ENCODE assay signal across 9 cellular contexts in genomic region chr2:33412920-33413319, GRCh38.
DNase-seq lines count a peak whose midpoint lies in the region; ATAC-seq, FAIRE-seq and TF ChIP-seq lines count a peak whose summit lies in the region.
"Had no signal": no experiment of that assay in that cellular context is flagged by ENCODE, and none has a peak within 500 bp of the region (broad histone marks: within the 10 kb centered on the region; RNA-seq: fewer than 3 reads in every experiment).

No MANE protein-coding gene starts in this region.

- 18% methylated on average over 1 of the region's 1 CpG for WGBS in A549 (ENCODE audit: missing lambda C conversion rate)

- POLR2A ChIA-PET in A549 (lab: Yijun Ruan, JAX): no interaction called here

- peak; percentile 79 to 83 for TF ChIP-seq RAD21 in A549 (conservative IDR thresholded peaks at IDR 0.05 in 1 of 2, IDR thresholded peaks at IDR 0.05 in 1 of 2)

- TF ChIP-seq POLR2A in A549 (IDR thresholded peaks at IDR 0.05; ENCODE audit: low read length): no peak

- peak overlapping the region; percentile 79 to 82 for H3K27ac ChIP-seq in A549

- ATAC-seq in A549 (peak; percentile 54 to 56; a peak in 4 of 6 replicates), left ventricle myocardium superior (peak; percentile 51), GM19467 (IDR thresholded peaks at IDR 0.05; ENCODE audit: unreplicated experiment) (no peak), HG03095 (IDR thresholded peaks at IDR 0.05; ENCODE audit: unreplicated experiment) (no peak), HG02588 (IDR thresholded peaks at IDR 0.05; ENCODE audit: unreplicated experiment) (no peak)

- intact Hi-C loops in left ventricle myocardium superior (cut with micrococcal nuclease): no loop called here

- H3K4me1 ChIP-seq in A549: peaks cover 21% of the 10 kb centered on the region

- CTCF ChIA-PET in A549 (lab: Yijun Ruan, JAX): interaction anchor here (0.6 to 2.7 kb wide), 18 partner anchors 11 to 671 kb away, joined by 3 to 20 read pairs (median 4); partner anchors contain the start of gene RASGRP3

- FAIRE-seq in A549 (lab: Jason Lieb, UNC): peak; percentile 67

- H3K4me2 ChIP-seq in A549: peak overlapping the region; percentile 79

- TF ChIP-seq CTCF in A549 (IDR thresholded peaks at IDR 0.05) (peak; percentile 75), GM20000 (IDR thresholded peaks at IDR 0.05; ENCODE audit: extremely low read depth, missing control alignments) (no peak)

- DNase-seq in A549 (ENCODE audit: low read depth in 1 of 2, low spot score in 1 of 2) (peak; percentile 55 to 85), GM20000 (ENCODE audit: low spot score) (peak; percentile 22), SW480 (ENCODE audit: low spot score) (peak; percentile 32), left ventricle myocardium superior (no peak), NCI-H2107 treated with DMSO at 0.1 percent for 48 hours (lab: John Stamatoyannopoulos, UW; ENCODE audit: unreplicated experiment) (no peak)
- DNase-seq: NCI-H510A treated with DMSO at 0.1 percent for 48 hours had no signal

- H3K9me3 ChIP-seq in A549: peaks cover 8% of the 10 kb centered on the region

- H3K4me3 ChIP-seq in A549: no peak overlapping the region

- TF ChIP-seq EP300 in A549 (IDR thresholded peaks at IDR 0.05): no peak

TF ChIP-seq in A549, 52 proteins besides CTCF, POLR2A, EP300 and RAD21:
- no peak for TF ChIP-seq ELK1 (IDR thresholded peaks at IDR 0.05; ENCODE audit: low read depth, low read length)
- no peak for TF ChIP-seq BCL3 (IDR thresholded peaks at IDR 0.05)
- TF ChIP-seq MAX (IDR thresholded peaks at IDR 0.05): no peak
- TF ChIP-seq GATA3 (IDR thresholded peaks at IDR 0.05; ENCODE audit: borderline replicate concordance): no peak
- TF ChIP-seq NPAS2 (CRISPR knock-in tag; IDR thresholded peaks at IDR 0.05; ENCODE audit: borderline replicate concordance): no peak
- peak; percentile 76 for TF ChIP-seq SMC3 (IDR thresholded peaks at IDR 0.05)
- TF ChIP-seq HOXB5 (CRISPR knock-in tag; IDR thresholded peaks at IDR 0.05): no peak

Comparison
In these comparisons a context has a peak if more than half of its experiments do, and no peak if none do; other contexts are left out.
1. ATAC-seq: peak in A549 (2 of 2) and left ventricle myocardium superior (single experiment); none in GM19467 (single experiment), HG03095 (single experiment) and HG02588 (single experiment).
2. DNase-seq: peak in A549 (2 of 2), GM20000 (single experiment) and SW480 (single experiment); none in left ventricle myocardium superior (single experiment) and NCI-H2107 treated with DMSO at 0.1 percent for 48 hours (single experiment).